In the genomic region with DNA sequence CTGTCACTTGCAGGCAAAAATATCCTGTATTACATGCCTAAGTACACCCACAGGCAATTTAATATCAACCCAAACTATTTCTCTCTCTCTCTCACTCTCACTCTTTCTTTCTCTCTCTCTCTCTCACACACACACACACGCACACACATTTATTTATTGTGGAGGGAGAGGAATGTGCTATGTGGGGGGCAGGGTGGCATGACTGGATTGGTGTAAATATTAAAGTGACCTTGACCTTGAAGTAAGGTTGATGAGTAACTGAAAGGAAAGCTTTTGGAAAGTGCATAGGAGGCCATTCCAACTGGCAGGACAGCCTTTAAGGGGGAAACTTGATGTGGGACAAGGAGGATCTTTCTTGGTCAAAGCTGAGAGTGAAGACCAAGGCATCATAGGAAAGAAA, we compare ENCODE assay signal across 33 cellular contexts.
"Had no signal": no experiment of that assay in that cellular context is flagged by ENCODE, and none has a peak within 500 bp of the region (broad histone marks: within the 10 kb centered on the region; RNA-seq: fewer than 3 reads in every experiment).

No MANE protein-coding gene starts in this region.

- DNase-seq: activated B cell treated with CpG ODN at 0.5 μM for 24 hours; activated CD4-positive, alpha-beta memory T cell treated with anti-CD3 and anti-CD28 coated beads for 36 hours; activated CD4-positive, alpha-beta T cell treated with anti-CD3 and anti-CD28 coated beads for 4 hours; activated CD4-positive, alpha-beta T cell treated with anti-CD3 and anti-CD28 coated beads, Interleukin-2, amount 10 ng/mL, durations not matched to agents 24 days and 14 days; activated CD4-positive, alpha-beta T cell treated with anti-CD3 and anti-CD28 coated beads, Interleukin-2, amount 50 U/mL, for 1 hour; activated CD4-positive, alpha-beta T cell treated with anti-CD3 and anti-CD28 coated beads, Interleukin-2, amount 50 U/mL, for 4 hours; activated CD4-positive, CD25-positive, alpha-beta regulatory T cell treated with anti-CD3 and anti-CD28 coated beads, Interleukin-2, amount 50 U/mL, for 72 hours; activated CD8-positive, alpha-beta memory T cell treated with anti-CD3 and anti-CD28 coated beads, Interleukin-2, amount 50 U/mL, for 4 hours; activated CD8-positive, alpha-beta T cell treated with anti-CD3 and anti-CD28 coated beads for 36 hours; activated effector memory CD4-positive, alpha-beta T cell treated with anti-CD3 and anti-CD28 coated beads, Interleukin-2, amount 50 U/mL, for 16 hours; activated gamma-delta T cell treated with Interleukin-2 at 50 U/mL for 16 hours; activated naive CD4-positive, alpha-beta T cell; activated naive CD4-positive, alpha-beta T cell treated with anti-CD3 and anti-CD28 coated beads for 36 hours; activated naive CD4-positive, alpha-beta T cell treated with anti-CD3 and anti-CD28 coated beads, Interleukin-2, amount 50 U/mL, for 16 hours; activated naive CD8-positive, alpha-beta T cell treated with anti-CD3 and anti-CD28 coated beads for 36 hours; activated T-cell treated with anti-CD3 and anti-CD28 coated beads for 4 hours; activated T-cell treated with anti-CD3 and anti-CD28 coated beads, Interleukin-2, amount 50 U/mL, for 1 hour; activated T-cell treated with anti-CD3 and anti-CD28 coated beads, Interleukin-2, amount 50 U/mL, for 4 hours; activated T-cell treated with anti-CD3 and anti-CD28 coated beads, Interleukin-2, amount 50 U/mL, for 72 hours; adrenal gland; amniotic stem cell; aorta; caudate nucleus; T-helper 1 cell; T-helper 2 cell; T-helper 9 cell had no signal

- H3K27me3 ChIP-seq: adrenal gland, cardiac muscle cell had no signal

- H3K36me3 ChIP-seq: adrenal gland, cardiac muscle cell had no signal

- FAIRE-seq: astrocyte, bronchial epithelial cell, TTC549 had no signal

- H3K4me3 ChIP-seq: adrenal gland, cardiac muscle cell had no signal

- ATAC-seq: activated CD8-positive, alpha-beta T cell treated with anti-CD3 and anti-CD28 coated beads for 36 hours; activated naive CD4-positive, alpha-beta T cell treated with anti-CD3 and anti-CD28 coated beads, Interleukin-2, amount 50 U/mL, for 72 hours; activated T-cell treated with anti-CD3 and anti-CD28 coated beads, Interleukin-2, amount 50 U/mL, for 4 hours; activated T-cell treated with anti-CD3 and anti-CD28 coated beads, Interleukin-2, amount 50 U/mL, for 72 hours; activated T-helper 17 cell treated with anti-CD3 and anti-CD28 coated beads, Interleukin-2, amount 50 U/mL, for 72 hours had no signal

- H3K4me1 ChIP-seq: adrenal gland had no signal

- H3K9me3 ChIP-seq: adrenal gland had no signal

- H3K27ac ChIP-seq: adrenal gland, cardiac muscle cell, VCaP had no signal
